ENCODE assay signal across 26 cellular contexts in the genomic region with DNA sequence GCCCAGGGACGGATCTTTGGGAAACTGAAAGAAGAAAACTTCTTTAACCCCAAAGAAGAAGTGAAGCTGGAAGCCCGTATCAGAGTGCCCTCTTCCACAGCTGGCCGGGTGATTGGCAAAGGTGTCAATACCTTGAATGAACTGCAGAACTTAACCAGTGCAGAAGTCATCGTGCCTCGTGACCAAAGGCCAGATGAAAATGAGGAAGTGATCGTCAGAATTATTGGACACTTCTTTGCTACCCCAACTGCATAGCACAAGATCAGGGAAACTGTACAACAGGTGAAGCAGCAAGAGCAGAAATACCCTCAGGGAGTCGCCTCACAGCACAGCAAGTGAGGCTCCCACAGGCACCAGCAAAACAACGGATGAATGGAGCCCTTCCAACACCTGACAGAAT.
"Had no signal": no experiment of that assay in that cellular context is flagged by ENCODE, and none has a peak within 500 bp of the region (broad histone marks: within the 10 kb centered on the region; RNA-seq: fewer than 3 reads in every experiment).

No MANE protein-coding gene starts in this region.

- H3K4me3 ChIP-seq: dorsolateral prefrontal cortex, gastrocnemius medialis, lung, mucosa of descending colon, neural progenitor cell, right lobe of liver, smooth muscle cell, stomach, thyroid gland had no signal

- H3K9me3 ChIP-seq: gastrocnemius medialis, mucosa of descending colon, right lobe of liver, thyroid gland had no signal

- H3K79me2 ChIP-seq: parathyroid adenoma had no signal

- H3K9ac ChIP-seq: neural progenitor cell, parathyroid adenoma had no signal

- DNase-seq: dorsolateral prefrontal cortex; effector CD4-positive, alpha-beta T cell; foreskin fibroblast; gastrocnemius medialis; head of caudate nucleus; mesenchymal stem cell; mucosa of descending colon; naive thymus-derived CD4-positive, alpha-beta T cell; right lobe of liver; stimulated activated CD4-positive, alpha-beta T cell treated with anti-CD3 and anti-CD28 coated beads, Interleukin-12 subunit alpha, Interleukin-12 subunit beta, amount 100 ng/mL, for 4 hours; stimulated activated CD4-positive, alpha-beta T cell treated with anti-CD3 and anti-CD28 coated beads, Interleukin-1b, Interleukin-23, amount 100 ng/mL, for 48 hours; stimulated activated CD4-positive, alpha-beta T cell treated with anti-CD3 and anti-CD28 coated beads, Interleukin-4, amount 100 ng/mL, for 24 hours; stomach; thyroid gland; trophoblast cell had no signal

- H2AFZ ChIP-seq: neural progenitor cell, parathyroid adenoma had no signal

- H3K27me3 ChIP-seq: gastrocnemius medialis, neural progenitor cell, right lobe of liver, stomach, thyroid gland had no signal

- H3K27ac ChIP-seq: dorsolateral prefrontal cortex, gastrocnemius medialis, neural progenitor cell, parathyroid adenoma, right lobe of liver, stomach, thyroid gland had no signal

- H3K4me1 Mint-ChIP-seq: mesothelial cell of epicardium; nephron; neural progenitor cell; stimulated activated effector memory CD8-positive, alpha-beta T cell treated with anti-CD3 and anti-CD28 coated beads, Interleukin-12 subunit alpha, Interleukin-12 subunit beta, amount 100 ng/mL, for 72 hours had no signal

- ATAC-seq: gastrocnemius medialis; left lobe of liver; mucosa of descending colon; naive thymus-derived CD4-positive, alpha-beta T cell; right lobe of liver; stimulated activated effector memory CD8-positive, alpha-beta T cell treated with anti-CD3 and anti-CD28 coated beads, Interleukin-12 subunit alpha, Interleukin-12 subunit beta, amount 100 ng/mL, for 72 hours had no signal

- FAIRE-seq: colon, keratinocyte had no signal

- H3K4me1 ChIP-seq: gastrocnemius medialis, neural progenitor cell, parathyroid adenoma, right lobe of liver, stomach, thyroid gland had no signal

- H3K4me2 ChIP-seq: neural progenitor cell, smooth muscle cell had no signal

- H3K36me3 Mint-ChIP-seq: mesothelial cell of epicardium; neural progenitor cell; stimulated activated effector memory CD8-positive, alpha-beta T cell treated with anti-CD3 and anti-CD28 coated beads, Interleukin-12 subunit alpha, Interleukin-12 subunit beta, amount 100 ng/mL, for 72 hours had no signal

- H3K9me3 Mint-ChIP-seq: mesothelial cell of epicardium; nephron; neural progenitor cell; stimulated activated effector memory CD8-positive, alpha-beta T cell treated with anti-CD3 and anti-CD28 coated beads, Interleukin-12 subunit alpha, Interleukin-12 subunit beta, amount 100 ng/mL, for 72 hours had no signal

- H3K27ac Mint-ChIP-seq: mesothelial cell of epicardium; naive thymus-derived CD4-positive, alpha-beta T cell; nephron; neural progenitor cell; progenitor cell of endocrine pancreas; stimulated activated effector memory CD8-positive, alpha-beta T cell treated with anti-CD3 and anti-CD28 coated beads, Interleukin-12 subunit alpha, Interleukin-12 subunit beta, amount 100 ng/mL, for 72 hours had no signal

- H3K4me3 Mint-ChIP-seq: mesothelial cell of epicardium; naive thymus-derived CD4-positive, alpha-beta T cell; nephron; neural progenitor cell; stimulated activated effector memory CD8-positive, alpha-beta T cell treated with anti-CD3 and anti-CD28 coated beads, Interleukin-12 subunit alpha, Interleukin-12 subunit beta, amount 100 ng/mL, for 72 hours had no signal

- H3K36me3 ChIP-seq: gastrocnemius medialis, neural progenitor cell, right lobe of liver, stomach, thyroid gland had no signal
